Comparison of ENCODE assay signal across 28 cellular contexts in the genomic region with DNA sequence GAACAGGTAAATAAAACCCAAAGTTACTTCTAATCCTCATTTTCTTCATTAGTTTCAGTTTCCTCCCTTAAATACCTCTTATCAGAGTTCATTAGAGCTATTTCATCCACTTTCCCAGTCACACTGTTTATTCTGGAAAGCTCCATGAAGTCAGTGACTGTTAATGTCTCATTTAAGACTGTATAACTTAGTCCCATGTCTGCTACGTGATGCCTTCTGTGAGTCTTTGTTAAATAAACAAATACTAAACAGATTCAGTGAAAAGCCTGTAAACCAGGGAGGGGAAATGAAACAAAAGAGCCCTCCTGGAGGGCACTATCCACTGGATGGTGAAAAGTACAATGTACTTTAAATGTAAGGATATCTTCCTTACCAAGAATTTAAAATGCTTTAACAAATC. TPM values are rescaled to one million over a fixed set of nuclear protein-coding genes. Genes with fewer than 3 reads are reported as not detected.
A peak's percentile ranks its signal among the peaks of the same experiment; 100 is the strongest.
DNase-seq lines count a peak whose midpoint lies in the region; ATAC-seq and TF ChIP-seq lines count a peak whose summit lies in the region.
"Had no signal": no experiment of that assay in that cellular context is flagged by ENCODE, and none has a peak within 500 bp of the region (broad histone marks: within the 10 kb centered on the region; RNA-seq: fewer than 3 reads in every experiment).

No MANE protein-coding gene starts in this region.

- H3K4me2 ChIP-seq in mammary epithelial cell (ENCODE audit: insufficient read depth, low read depth, low read length) = no peak overlapping the region

- POLR2A ChIA-PET in MCF 10A (lab: Yijun Ruan, JAX) = interaction anchor here (1.1 kb wide), 1 partner anchor 43 kb away, joined by 3 read pairs; no protein-coding TSS in a partner anchor
- POLR2A ChIA-PET in WTC11 (lab: Charles Lee) = no interaction called here

- no TSS peak for BruUV-seq in mammary epithelial cell (replicated peaks; lab: Mats Ljungman, UMichigan)
- no TSS peak for BruUV-seq in MCF 10A (replicated peaks; lab: Mats Ljungman, UMichigan)

- H3K4me3 Mint-ChIP-seq in MCF 10A (ENCODE audit: unreplicated experiment) (no peak overlapping the region), WTC11 (no peak overlapping the region)
- H3K4me3 Mint-ChIP-seq: activated T-cell treated with anti-CD3 and anti-CD28 coated beads, Interleukin-2, amount 50 U/mL, for 72 hours; CD4-positive, alpha-beta memory T cell; immature natural killer cell; neural crest cell had no signal

- ATAC-seq in left lung (peak; percentile 33), WTC11 (no peak)
- ATAC-seq: activated CD4-positive, CD25-positive, alpha-beta regulatory T cell treated with anti-CD3 and anti-CD28 coated beads, Interleukin-2, amount 50 U/mL, for 24 hours; activated T-cell treated with anti-CD3 and anti-CD28 coated beads, Interleukin-2, amount 50 U/mL, for 72 hours; left colon; upper lobe of right lung had no signal

- WGBS in mammary epithelial cell (ENCODE audit: low coverage, missing lambda C conversion rate) = 68% methylated on average over 1 of the region's 1 CpG

- DNase-seq in mammary epithelial cell (no peak), MCF 10A (ENCODE audit: unreplicated experiment) (no peak), left lung (no peak), HuH-7.5 (ENCODE audit: low spot score) (no peak), KBM-7 (no peak), WTC11 (ENCODE audit: low spot score) (no peak)
- DNase-seq in activated naive CD4-positive, alpha-beta T cell (lab: John Stamatoyannopoulos, UW) = no peak
- DNase-seq: activated CD4-positive, alpha-beta T cell treated with anti-CD3 and anti-CD28 coated beads, Interleukin-2, amount 50 U/mL, for 4 hours; activated naive CD4-positive, alpha-beta T cell treated with Interleukin-2 at 50 U/mL for 16 hours; activated T-cell treated with anti-CD3 and anti-CD28 coated beads, Interleukin-2, amount 50 U/mL, for 72 hours; CD4-positive, alpha-beta memory T cell; GOT3; immature natural killer cell; Kasumi-1; left colon; NCI-H510A treated with DMSO at 0.1 percent for 48 hours; OCI-M1; small intestine; stimulated activated naive CD4-positive, alpha-beta T cell; upper lobe of right lung had no signal

- H3K9ac ChIP-seq in mammary epithelial cell (ENCODE audit: insufficient read depth, low read length) = no peak overlapping the region

- H3K4me3 ChIP-seq in mammary epithelial cell (replicated peaks in 1 of 3; ENCODE audit: insufficient read depth in 1 of 3, low read depth in 2 of 3, low read length in 3 of 3) (no peak overlapping the region), left lung (no peak overlapping the region)
- H3K4me3 ChIP-seq: right atrium auricular region, SK-N-MC, suprapubic skin, upper lobe of right lung had no signal

- H3K9me3 ChIP-seq in mammary epithelial cell (replicated peaks; ENCODE audit: insufficient read depth, low read length) (no peaks in the 10 kb centered on the region), left lung (no peaks in the 10 kb centered on the region)
- H3K9me3 ChIP-seq: right atrium auricular region, suprapubic skin, upper lobe of right lung had no signal

- H3K36me3 ChIP-seq in mammary epithelial cell (ENCODE audit: insufficient read depth, low read length) = no peaks in the 10 kb centered on the region
- H3K36me3 ChIP-seq in left lung = no peaks in the 10 kb centered on the region
- H3K36me3 ChIP-seq: suprapubic skin, upper lobe of right lung had no signal

- no peaks in the 10 kb centered on the region for H3K79me2 ChIP-seq in mammary epithelial cell (ENCODE audit: insufficient read depth, low read length)

- H3K27me3 Mint-ChIP-seq in MCF 10A (ENCODE audit: insufficient read depth, unreplicated experiment) (peaks cover 55% of the 10 kb centered on the region), WTC11 (ENCODE audit: low read depth) (no peaks in the 10 kb centered on the region)

- CTCF ChIA-PET in mammary epithelial cell (lab: Charles Lee; ENCODE audit: low non-redundant PET) = no interaction called here
- CTCF ChIA-PET in MCF 10A (lab: Yijun Ruan, JAX) = interaction anchor here (0.9 to 1.2 kb wide), 2 partner anchors 11 to 78 kb away, joined by 3 to 4 read pairs; no protein-coding TSS in a partner anchor
- CTCF ChIA-PET in WTC11 (lab: Charles Lee) = no interaction called here

- peak overlapping the region; percentile 47 for H2AFZ ChIP-seq in mammary epithelial cell (ENCODE audit: low read depth, low read length)

- intact Hi-C loops in mammary epithelial cell (cut with micrococcal nuclease) = no loop called here
- intact Hi-C loops in MCF 10A (cut with micrococcal nuclease) = no loop called here
- intact Hi-C loops in left lung (cut with DNase I) = no loop called here

- H3K4me1 ChIP-seq in mammary epithelial cell (ENCODE audit: insufficient read depth, low read length) (no peaks in the 10 kb centered on the region), left lung (no peaks in the 10 kb centered on the region)
- H3K4me1 ChIP-seq: suprapubic skin, upper lobe of right lung had no signal

- dilution Hi-C loops in mammary epithelial cell (cut with HindIII; ENCODE audit: low sequenced_read_pairs) = no loop called here

- H3K9me3 Mint-ChIP-seq in MCF 10A (ENCODE audit: unreplicated experiment) (no peaks in the 10 kb centered on the region), WTC11 (no peaks in the 10 kb centered on the region)
- H3K9me3 Mint-ChIP-seq: activated T-cell treated with anti-CD3 and anti-CD28 coated beads, Interleukin-2, amount 50 U/mL, for 72 hours; CD4-positive, alpha-beta memory T cell; neural crest cell had no signal

- H3K36me3 Mint-ChIP-seq in MCF 10A (ENCODE audit: insufficient read depth, unreplicated experiment) = no peaks in the 10 kb centered on the region
- no peaks in the 10 kb centered on the region for H3K36me3 Mint-ChIP-seq in WTC11
- H3K36me3 Mint-ChIP-seq: CD4-positive, alpha-beta memory T cell; immature natural killer cell had no signal

- no peaks in the 10 kb centered on the region for H3K27me3 ChIP-seq in mammary epithelial cell (ENCODE audit: insufficient read depth, low read length)
- H3K27me3 ChIP-seq in left lung = peaks cover 0 to 25% of the 10 kb centered on the region in 2 donors
- H3K27me3 ChIP-seq: right atrium auricular region, suprapubic skin, upper lobe of right lung had no signal

- in situ Hi-C loops in mammary epithelial cell (cut with MboI; ENCODE audit: low sequenced_read_pairs in 2 of 2) (no loop called here), KBM-7 (cut with MboI; ENCODE audit: low pct_unique_long_range_greater_than_20kb, low sequenced_read_pairs) (no loop called here)

- no peaks in the 10 kb centered on the region for H4K20me1 ChIP-seq in mammary epithelial cell (ENCODE audit: insufficient read depth, low read length)

- no peak overlapping the region for H3K27ac Mint-ChIP-seq in MCF 10A (ENCODE audit: low read depth, unreplicated experiment)
- no peak overlapping the region for H3K27ac Mint-ChIP-seq in WTC11
- H3K27ac Mint-ChIP-seq: activated T-cell treated with anti-CD3 and anti-CD28 coated beads, Interleukin-2, amount 50 U/mL, for 72 hours; CD4-positive, alpha-beta memory T cell; immature natural killer cell had no signal

- TF ChIP-seq CTCF in mammary epithelial cell (conservative IDR thresholded peaks at IDR 0.05 in 1 of 2, IDR thresholded peaks at IDR 0.05 in 1 of 2; ENCODE audit: extremely low read depth in 1 of 2, insufficient read depth in 1 of 2, low read depth in 1 of 2, low read length in 2 of 2) (no peak), MCF 10A (IDR thresholded peaks at IDR 0.05; ENCODE audit: unreplicated experiment) (no peak), VCaP (conservative IDR thresholded peaks at IDR 0.05) (no peak), left lung (IDR thresholded peaks at IDR 0.05) (no peak), WTC11 (IDR thresholded peaks at IDR 0.05) (no peak)

- H3K4me1 Mint-ChIP-seq in MCF 10A (ENCODE audit: insufficient read depth, unreplicated experiment) (peaks cover 6% of the 10 kb centered on the region), WTC11 (peaks cover 21% of the 10 kb centered on the region)
- H3K4me1 Mint-ChIP-seq: CD4-positive, alpha-beta memory T cell; immature natural killer cell; neural crest cell had no signal

- no peak overlapping the region for H3K27ac ChIP-seq in mammary epithelial cell (ENCODE audit: insufficient read depth, low read depth, low read length)
- peak overlapping the region; percentile 47 for H3K27ac ChIP-seq in VCaP
- no peak overlapping the region for H3K27ac ChIP-seq in left lung
- H3K27ac ChIP-seq: right atrium auricular region, SK-N-MC, suprapubic skin, upper lobe of right lung had no signal

TF ChIP-seq in WTC11, 78 proteins besides CTCF, POLR2A, EP300 and RAD21 (continues in another document):
- TF ChIP-seq ZNF263 (CRISPR knock-in tag; IDR thresholded peaks at IDR 0.05; ENCODE audit: low read depth) (no peak), CREM (CRISPR knock-in tag; IDR thresholded peaks at IDR 0.05) (no peak), ZNF671 (CRISPR knock-in tag; IDR thresholded peaks at IDR 0.05) (no peak)
- TF ChIP-seq, protein P1, sequence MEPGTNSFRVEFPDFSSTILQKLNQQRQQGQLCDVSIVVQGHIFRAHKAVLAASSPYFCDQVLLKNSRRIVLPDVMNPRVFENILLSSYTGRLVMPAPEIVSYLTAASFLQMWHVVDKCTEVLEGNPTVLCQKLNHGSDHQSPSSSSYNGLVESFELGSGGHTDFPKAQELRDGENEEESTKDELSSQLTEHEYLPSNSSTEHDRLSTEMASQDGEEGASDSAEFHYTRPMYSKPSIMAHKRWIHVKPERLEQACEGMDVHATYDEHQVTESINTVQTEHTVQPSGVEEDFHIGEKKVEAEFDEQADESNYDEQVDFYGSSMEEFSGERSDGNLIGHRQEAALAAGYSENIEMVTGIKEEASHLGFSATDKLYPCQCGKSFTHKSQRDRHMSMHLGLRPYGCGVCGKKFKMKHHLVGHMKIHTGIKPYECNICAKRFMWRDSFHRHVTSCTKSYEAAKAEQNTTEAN (CRISPR knock-in tag; IDR thresholded peaks at IDR 0.05) = no peak

RNA-seq across cellular contexts. Expression of gene ACE2, which starts 24.7 kb away (rescaled TPM):
- total RNA-seq in mammary epithelial cell (under 1 TPM; 0.17 to 0.31 TPM), MCF 10A (2022) (not detected in 2 replicates), left lung (1 to 10 TPM; 2.0 to 3.6 TPM), WTC11 (2021) (0.16 TPM in 1 of 3 replicates, not detected in the others)
- polyA plus RNA-seq in mammary epithelial cell = 0.12 TPM
- polyA minus RNA-seq in mammary epithelial cell = not detected
- total RNA-seq: A172; CD4-positive, alpha-beta memory T cell; neural crest cell; T-helper 1 cell treated with Interleukin-12 subunit alpha and Interleukin-12 subunit beta and Interleukin-4 antibody, amounts not matched to agents 30 ng/mL and 1 ng/mL, for 36 hours had no signal
- polyA plus RNA-seq: CD4-positive, alpha-beta memory T cell; immature natural killer cell had no signal
